8 cellular contexts compared by ENCODE assay signal in the genomic region with DNA sequence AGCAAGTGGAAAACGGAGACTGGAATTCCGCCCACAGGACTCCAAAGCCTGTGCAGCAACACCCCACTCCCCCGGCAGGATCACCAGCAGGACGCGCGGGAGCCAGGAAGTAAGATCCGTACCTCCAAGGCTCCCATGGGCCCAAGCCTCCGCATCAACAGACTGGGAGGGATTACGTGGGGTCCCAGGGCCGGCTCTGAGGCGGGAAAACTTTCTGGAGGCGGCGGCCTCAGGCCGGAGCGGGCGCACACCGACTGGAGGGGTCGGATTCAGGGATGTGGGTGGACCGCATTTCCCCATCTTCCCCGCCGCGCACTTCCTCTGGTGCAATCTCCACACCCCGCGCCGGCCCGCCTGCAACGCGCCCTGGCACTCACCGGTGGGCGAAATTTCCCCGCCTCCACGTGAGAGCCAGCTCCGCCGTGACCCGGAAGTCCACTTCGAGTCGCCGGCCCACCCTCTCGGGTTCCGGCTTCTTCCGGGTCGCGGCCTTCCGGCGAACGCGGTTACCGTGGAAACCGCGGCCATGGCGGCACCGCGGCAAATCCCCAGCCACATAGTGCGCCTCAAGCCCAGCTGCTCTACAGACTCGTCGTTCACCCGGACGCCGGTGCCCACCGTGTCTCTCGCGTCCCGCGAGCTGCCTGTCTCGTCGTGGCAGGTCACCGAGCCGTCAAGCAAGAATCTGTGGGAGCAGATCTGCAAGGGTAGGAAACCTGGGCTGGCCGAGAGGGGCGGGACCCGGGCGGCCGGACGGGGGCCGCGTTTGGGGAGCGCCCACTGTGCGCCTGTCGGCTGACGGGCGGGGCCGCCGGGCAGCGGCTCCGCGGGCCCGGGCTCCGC. TPM values are rescaled to one million over a fixed set of nuclear protein-coding genes. Genes with fewer than 3 reads are reported as not detected.
A peak's percentile ranks its signal among the peaks of the same experiment; 100 is the strongest.
DNase-seq lines count a peak whose midpoint lies in the region; ATAC-seq and TF ChIP-seq lines count a peak whose summit lies in the region.

A gene with protein sequence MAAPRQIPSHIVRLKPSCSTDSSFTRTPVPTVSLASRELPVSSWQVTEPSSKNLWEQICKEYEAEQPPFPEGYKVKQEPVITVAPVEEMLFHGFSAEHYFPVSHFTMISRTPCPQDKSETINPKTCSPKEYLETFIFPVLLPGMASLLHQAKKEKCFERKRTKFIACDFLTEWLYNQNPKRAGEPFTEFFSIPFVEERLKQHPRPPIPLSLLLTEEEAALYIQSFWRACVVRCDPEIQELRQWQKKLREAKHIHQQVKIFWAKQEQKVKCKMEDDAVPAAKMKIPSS (plus strand): TSS at position 491 of the 843 bp plus-strand sequence. CDS start 36 bp downstream, at position 527.
Gene KNOP1 (minus strand): TSS at position 447 of the 843 bp plus-strand sequence. CDS start 3,192 bp downstream, outside the sequence.

- H3K79me2 ChIP-seq in ACC112 (ENCODE audit: control insufficient read depth, insufficient read depth, low read length, unreplicated experiment) (peaks cover 35% of the 10 kb centered on the region), mammary epithelial cell (ENCODE audit: insufficient read depth, low read length) (peaks cover 67% of the 10 kb centered on the region)

- H3K27ac ChIP-seq in ACC112 (ENCODE audit: low read depth, low read length) = peak within 1 kb of the TSS; percentile 72
- H3K27ac ChIP-seq in WERI-Rb-1 = peak within 1 kb of the TSS; percentile 92
- peak within 1 kb of the TSS; percentile 74 for H3K27ac ChIP-seq in mammary epithelial cell (ENCODE audit: insufficient read depth, low read depth, low read length)
- H3K27ac ChIP-seq in iPS-20b (ENCODE audit: low read length) = peak within 1 kb of the TSS; percentile 90
- H3K27ac ChIP-seq in skin epidermis = peak within 1 kb of the TSS; percentile 60 to 91 (median 80)

- H3K9me3 ChIP-seq in WERI-Rb-1 (ENCODE audit: severe bottlenecking) (no peaks in the 10 kb centered on the region), mammary epithelial cell (replicated peaks; ENCODE audit: insufficient read depth, low read length) (no peaks in the 10 kb centered on the region), iPS-20b (ENCODE audit: insufficient read depth, low read depth, low read length) (no peaks in the 10 kb centered on the region)

- BruUV-seq in mammary epithelial cell (replicated peaks; lab: Mats Ljungman, UMichigan) = TSS peak; percentile 24

- peak within 1 kb of the TSS; percentile 90 for H3K4me2 ChIP-seq in mammary epithelial cell (ENCODE audit: insufficient read depth, low read depth, low read length)

- H3K27me3 ChIP-seq in ACC112 (ENCODE audit: insufficient read depth, low read length) (no peaks in the 10 kb centered on the region), WERI-Rb-1 (ENCODE audit: insufficient read depth, low read depth, severe bottlenecking) (no peaks in the 10 kb centered on the region), mammary epithelial cell (ENCODE audit: insufficient read depth, low read length) (no peaks in the 10 kb centered on the region), iPS-20b (ENCODE audit: insufficient read depth, low read length) (no peaks in the 10 kb centered on the region)

- H2AFZ ChIP-seq in ACC112 (ENCODE audit: low read length, unreplicated experiment) (peak within 1 kb of the TSS; percentile 97), mammary epithelial cell (ENCODE audit: low read depth, low read length) (peak within 1 kb of the TSS; percentile 98)

- intact Hi-C loops in mammary epithelial cell (cut with micrococcal nuclease) = loop anchor here (2.0 kb wide), 1 partner anchor 169 kb away; no protein-coding TSS in a partner anchor

- ATAC-seq in GM18519 (IDR thresholded peaks at IDR 0.05; ENCODE audit: low FRiP score, unreplicated experiment) (peak; percentile 89), HG03039 (IDR thresholded peaks at IDR 0.05; ENCODE audit: unreplicated experiment) (peak; percentile 89)

- no peaks in the 10 kb centered on the region for H4K20me1 ChIP-seq in mammary epithelial cell (ENCODE audit: insufficient read depth, low read length)

- peak within 1 kb of the TSS; percentile 95 for H3K4me3 ChIP-seq in ACC112 (ENCODE audit: low read depth, low read length)
- peak within 1 kb of the TSS; percentile 98 for H3K4me3 ChIP-seq in WERI-Rb-1 (ENCODE audit: low read depth, low read length)
- H3K4me3 ChIP-seq in mammary epithelial cell (replicated peaks in 1 of 3; ENCODE audit: insufficient read depth in 1 of 3, low read depth in 2 of 3, low read length in 3 of 3) = peak within 1 kb of the TSS; percentile 67 to 100 (median 82)
- peak within 1 kb of the TSS; percentile 92 for H3K4me3 ChIP-seq in iPS-20b (ENCODE audit: low read length)
- peak within 1 kb of the TSS; percentile 65 to 96 (median 89) for H3K4me3 ChIP-seq in skin epidermis

- H3K9ac ChIP-seq in mammary epithelial cell (ENCODE audit: insufficient read depth, low read length) (peak within 1 kb of the TSS; percentile 82), iPS-20b (ENCODE audit: low read depth, low read length) (peak within 1 kb of the TSS; percentile 92)

- in situ Hi-C loops in mammary epithelial cell (cut with MboI; ENCODE audit: low sequenced_read_pairs in 2 of 2) = loop anchor here in 1 of 2 donors (5.0 kb wide), 1 partner anchor 169 kb away; no protein-coding TSS in a partner anchor

- H3K36me3 ChIP-seq in ACC112 (ENCODE audit: insufficient read depth, low read length) (peaks cover 6% of the 10 kb centered on the region; the same call in 1 of the 2 replicates), WERI-Rb-1 (peaks cover 32% of the 10 kb centered on the region), mammary epithelial cell (ENCODE audit: insufficient read depth, low read length) (peaks cover 9% of the 10 kb centered on the region), iPS-20b (ENCODE audit: insufficient read depth, low read depth, low read length) (peaks cover 33% of the 10 kb centered on the region)

- peak; percentile 33 for DNase-seq in NCI-H2107 treated with DMSO at 0.1 percent for 48 hours (lab: John Stamatoyannopoulos, UW; ENCODE audit: unreplicated experiment)
- peak; percentile 90 for DNase-seq in WERI-Rb-1
- peak; percentile 86 for DNase-seq in mammary epithelial cell

- TF ChIP-seq CTCF in WERI-Rb-1 (IDR thresholded peaks at IDR 0.05; ENCODE audit: low read depth, low read length) (no peak), mammary epithelial cell (conservative IDR thresholded peaks at IDR 0.05 in 1 of 2, IDR thresholded peaks at IDR 0.05 in 1 of 2; ENCODE audit: extremely low read depth in 1 of 2, insufficient read depth in 1 of 2, low read depth in 1 of 2, low read length in 2 of 2) (no peak)

- dilution Hi-C loops in mammary epithelial cell (cut with HindIII; ENCODE audit: low sequenced_read_pairs) = loop anchor here (25.0 kb wide), 1 partner anchor 169 kb away; the partner anchor contains the start of gene GPRC5B

- H3K4me1 ChIP-seq in ACC112 (ENCODE audit: control insufficient read depth, insufficient read depth, low read length, unreplicated experiment) (peaks cover 21% of the 10 kb centered on the region), mammary epithelial cell (ENCODE audit: insufficient read depth, low read length) (peaks cover 26% of the 10 kb centered on the region), iPS-20b (ENCODE audit: insufficient read depth, low read length) (peaks cover 10% of the 10 kb centered on the region)

- WGBS in mammary epithelial cell (ENCODE audit: low coverage, missing lambda C conversion rate) = 0% methylated on average over 16 of the region's 88 CpGs

- CTCF ChIA-PET in mammary epithelial cell (lab: Charles Lee; ENCODE audit: low non-redundant PET) = interaction anchor here (0.6 kb wide), 1 partner anchor 9 kb away, joined by 3 read pairs; no protein-coding TSS in a partner anchor

RNA-seq across cellular contexts. Expression of the first gene that starts in this region (rescaled TPM):
- 10 to 100 TPM in 1 of 2 donors, 1 to 10 TPM in 1; 5.8 to 11.0 TPM for total RNA-seq in mammary epithelial cell
- 6.1 TPM for polyA plus RNA-seq in mammary epithelial cell
- polyA minus RNA-seq in mammary epithelial cell = 20.5 TPM

RNA-seq across cellular contexts. Expression of gene KNOP1, which starts in this region (rescaled TPM):
- total RNA-seq in mammary epithelial cell = 10 to 100 TPM in 1 of 2 donors, 1 to 10 TPM in 1; 7.8 to 31.3 TPM
- 11.6 TPM for polyA plus RNA-seq in mammary epithelial cell
- polyA minus RNA-seq in mammary epithelial cell = 16.1 TPM

Comparison
In these comparisons a context has a peak if more than half of its experiments do, and no peak if none do; other contexts are left out.
1. Peak in every context shown above with its lines: DNase-seq, ATAC-seq, H3K4me3 ChIP-seq and H3K27ac ChIP-seq.
2. DNase-seq: peak in every context shown above with its lines; median percentile 90 in WERI-Rb-1; 86 in mammary epithelial cell; 33 in NCI-H2107 treated with DMSO at 0.1 percent for 48 hours.